Comparison of ENCODE assay signal across 5 cellular contexts in the genomic region with DNA sequence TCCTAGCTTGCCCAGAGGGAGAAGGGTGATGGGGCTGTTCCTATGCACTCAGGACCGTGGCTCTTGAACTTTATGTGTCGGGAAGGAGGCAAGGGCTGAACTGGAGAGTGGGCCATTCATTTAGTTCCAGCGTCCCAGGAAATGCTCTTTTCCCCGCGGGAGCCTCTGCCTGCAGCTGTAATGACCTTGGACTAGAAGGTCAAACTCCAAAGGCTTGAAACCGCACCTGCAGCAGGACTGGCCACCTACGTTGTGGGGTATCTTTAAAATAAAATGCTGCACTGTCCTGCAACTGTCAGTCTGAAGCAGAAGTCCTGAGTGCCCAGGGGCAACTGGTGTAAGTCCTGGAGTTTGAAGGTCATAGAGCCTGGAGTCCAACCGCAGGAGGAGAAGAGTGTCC.
"Had no signal": no experiment of that assay in that cellular context is flagged by ENCODE, and none has a peak within 500 bp of the region (broad histone marks: within the 10 kb centered on the region; RNA-seq: fewer than 3 reads in every experiment).

No MANE protein-coding gene starts in this region.

- H3K4me1 Mint-ChIP-seq: GM23338, H9 had no signal

- H3K4me3 ChIP-seq: GM23338, K562 had no signal

- ATAC-seq: GM23338, K562 had no signal

- H3K4me2 ChIP-seq: GM23338 had no signal

- DNase-seq: H9, HCEC 1CT, KG1 had no signal

- H3K27ac Mint-ChIP-seq: GM23338, H9 had no signal

- H2AFZ ChIP-seq: GM23338 had no signal

- H3K4me3 Mint-ChIP-seq: GM23338, H9 had no signal
